1 cellular context compared by ENCODE assay signal in the genomic region with DNA sequence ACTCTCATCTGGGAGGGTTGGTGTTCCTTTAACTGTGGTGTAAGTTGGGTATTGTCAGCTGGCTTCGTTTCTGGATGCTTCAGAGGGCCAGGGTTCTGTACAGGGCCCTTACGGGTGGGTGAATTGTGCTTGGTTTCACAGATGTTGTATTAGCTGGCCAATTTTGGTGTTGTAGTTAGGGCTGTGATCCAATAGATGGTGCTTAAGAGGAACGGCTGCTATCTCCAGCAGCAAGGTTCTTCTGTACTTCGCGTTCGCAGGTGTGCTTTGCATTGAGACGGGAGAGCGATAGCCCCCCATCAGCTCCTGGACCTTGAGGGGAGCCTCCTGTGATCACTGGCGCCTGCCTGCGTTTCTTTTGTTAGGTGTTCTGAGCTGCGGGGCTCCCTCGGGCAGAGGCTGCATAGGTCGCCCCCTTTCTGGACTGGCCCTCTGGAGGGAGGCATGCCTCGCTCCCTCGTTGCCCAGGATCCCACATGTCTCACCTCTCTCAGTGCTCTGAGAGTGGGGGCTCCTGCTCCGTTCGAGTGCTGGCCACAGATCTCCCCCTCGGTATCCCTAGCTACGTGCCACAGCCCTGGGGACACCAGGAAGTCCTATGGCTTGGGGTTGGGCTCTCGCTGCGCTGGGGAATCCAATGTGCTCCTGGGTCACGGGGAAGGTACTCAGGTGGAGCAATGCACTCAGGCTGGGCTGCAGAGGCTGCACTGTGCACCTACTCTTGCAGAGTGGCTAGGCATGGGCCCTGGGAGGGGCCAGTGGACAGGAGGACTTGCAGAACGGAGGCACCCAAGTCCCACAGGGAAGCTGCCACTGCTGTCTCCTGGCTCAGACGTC.
TF ChIP-seq lines count a peak whose summit lies in the region.

No MANE protein-coding gene starts in this region.

TF ChIP-seq in HepG2, 621 proteins besides CTCF, POLR2A, EP300 and RAD21 (continued from another document and continues in another):
- TF ChIP-seq, protein P1, sequence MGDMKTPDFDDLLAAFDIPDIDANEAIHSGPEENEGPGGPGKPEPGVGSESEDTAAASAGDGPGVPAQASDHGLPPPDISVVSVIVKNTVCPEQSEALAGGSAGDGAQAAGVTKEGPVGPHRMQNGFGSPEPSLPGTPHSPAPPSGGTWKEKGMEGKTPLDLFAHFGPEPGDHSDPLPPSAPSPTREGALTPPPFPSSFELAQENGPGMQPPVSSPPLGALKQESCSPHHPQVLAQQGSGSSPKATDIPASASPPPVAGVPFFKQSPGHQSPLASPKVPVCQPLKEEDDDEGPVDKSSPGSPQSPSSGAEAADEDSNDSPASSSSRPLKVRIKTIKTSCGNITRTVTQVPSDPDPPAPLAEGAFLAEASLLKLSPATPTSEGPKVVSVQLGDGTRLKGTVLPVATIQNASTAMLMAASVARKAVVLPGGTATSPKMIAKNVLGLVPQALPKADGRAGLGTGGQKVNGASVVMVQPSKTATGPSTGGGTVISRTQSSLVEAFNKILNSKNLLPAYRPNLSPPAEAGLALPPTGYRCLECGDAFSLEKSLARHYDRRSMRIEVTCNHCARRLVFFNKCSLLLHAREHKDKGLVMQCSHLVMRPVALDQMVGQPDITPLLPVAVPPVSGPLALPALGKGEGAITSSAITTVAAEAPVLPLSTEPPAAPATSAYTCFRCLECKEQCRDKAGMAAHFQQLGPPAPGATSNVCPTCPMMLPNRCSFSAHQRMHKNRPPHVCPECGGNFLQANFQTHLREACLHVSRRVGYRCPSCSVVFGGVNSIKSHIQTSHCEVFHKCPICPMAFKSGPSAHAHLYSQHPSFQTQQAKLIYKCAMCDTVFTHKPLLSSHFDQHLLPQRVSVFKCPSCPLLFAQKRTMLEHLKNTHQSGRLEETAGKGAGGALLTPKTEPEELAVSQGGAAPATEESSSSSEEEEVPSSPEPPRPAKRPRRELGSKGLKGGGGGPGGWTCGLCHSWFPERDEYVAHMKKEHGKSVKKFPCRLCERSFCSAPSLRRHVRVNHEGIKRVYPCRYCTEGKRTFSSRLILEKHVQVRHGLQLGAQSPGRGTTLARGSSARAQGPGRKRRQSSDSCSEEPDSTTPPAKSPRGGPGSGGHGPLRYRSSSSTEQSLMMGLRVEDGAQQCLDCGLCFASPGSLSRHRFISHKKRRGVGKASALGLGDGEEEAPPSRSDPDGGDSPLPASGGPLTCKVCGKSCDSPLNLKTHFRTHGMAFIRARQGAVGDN (CRISPR knock-in tag; IDR thresholded peaks at IDR 0.05): peak; percentile 45; the same call in 1 of the 2 replicates
- TF ChIP-seq KDM6A (CRISPR knock-in tag; IDR thresholded peaks at IDR 0.05; ENCODE audit: low read depth) (no peak), JUND (CRISPR knock-in tag; IDR thresholded peaks at IDR 0.05) (no peak), ZNF547 (CRISPR knock-in tag; IDR thresholded peaks at IDR 0.05) (peak; percentile 52; the same call in 1 of the 2 replicates), ZNF768 (CRISPR knock-in tag; IDR thresholded peaks at IDR 0.05) (peak; percentile 35; the same call in 1 of the 2 replicates), KDM1A (CRISPR knock-in tag; IDR thresholded peaks at IDR 0.05) (no peak), ZFAT (CRISPR knock-in tag; conservative IDR thresholded peaks at IDR 0.05) (no peak), GRHL1 (CRISPR knock-in tag; conservative IDR thresholded peaks at IDR 0.05) (no peak), IRF2 (CRISPR knock-in tag; IDR thresholded peaks at IDR 0.05) (no peak), NR0B2 (CRISPR knock-in tag; IDR thresholded peaks at IDR 0.05) (0 out of 2 replicates have a peak, but pooled peaks have one; percentile 19), FUBP1 (CRISPR knock-in tag; IDR thresholded peaks at IDR 0.05; ENCODE audit: borderline replicate concordance) (no peak), GATAD2A (CRISPR knock-in tag; IDR thresholded peaks at IDR 0.05) (no peak), MTA1 (CRISPR knock-in tag; IDR thresholded peaks at IDR 0.05; ENCODE audit: borderline replicate concordance) (no peak), ATF1 (CRISPR knock-in tag; IDR thresholded peaks at IDR 0.05) (no peak), SSRP1 (CRISPR knock-in tag; IDR thresholded peaks at IDR 0.05) (no peak), UBTF (CRISPR knock-in tag; IDR thresholded peaks at IDR 0.05) (no peak), ARID4A (CRISPR knock-in tag; IDR thresholded peaks at IDR 0.05; ENCODE audit: borderline replicate concordance) (no peak), KLF11 (CRISPR knock-in tag; IDR thresholded peaks at IDR 0.05) (no peak), XBP1 (CRISPR knock-in tag; IDR thresholded peaks at IDR 0.05) (no peak), THAP8 (CRISPR knock-in tag; IDR thresholded peaks at IDR 0.05; ENCODE audit: borderline replicate concordance) (no peak), ZNF33B (CRISPR knock-in tag; IDR thresholded peaks at IDR 0.05) (peak; percentile 31; the same call in 1 of the 2 replicates), ZNF710 (CRISPR knock-in tag; IDR thresholded peaks at IDR 0.05; ENCODE audit: borderline replicate concordance) (no peak), GATAD1 (CRISPR knock-in tag; IDR thresholded peaks at IDR 0.05) (no peak), ZNF605 (CRISPR knock-in tag; IDR thresholded peaks at IDR 0.05) (no peak), ETV6 (CRISPR knock-in tag; conservative IDR thresholded peaks at IDR 0.05) (no peak), ZNF562 (CRISPR knock-in tag; IDR thresholded peaks at IDR 0.05; ENCODE audit: borderline replicate concordance) (no peak)
- TF ChIP-seq, protein P2, sequence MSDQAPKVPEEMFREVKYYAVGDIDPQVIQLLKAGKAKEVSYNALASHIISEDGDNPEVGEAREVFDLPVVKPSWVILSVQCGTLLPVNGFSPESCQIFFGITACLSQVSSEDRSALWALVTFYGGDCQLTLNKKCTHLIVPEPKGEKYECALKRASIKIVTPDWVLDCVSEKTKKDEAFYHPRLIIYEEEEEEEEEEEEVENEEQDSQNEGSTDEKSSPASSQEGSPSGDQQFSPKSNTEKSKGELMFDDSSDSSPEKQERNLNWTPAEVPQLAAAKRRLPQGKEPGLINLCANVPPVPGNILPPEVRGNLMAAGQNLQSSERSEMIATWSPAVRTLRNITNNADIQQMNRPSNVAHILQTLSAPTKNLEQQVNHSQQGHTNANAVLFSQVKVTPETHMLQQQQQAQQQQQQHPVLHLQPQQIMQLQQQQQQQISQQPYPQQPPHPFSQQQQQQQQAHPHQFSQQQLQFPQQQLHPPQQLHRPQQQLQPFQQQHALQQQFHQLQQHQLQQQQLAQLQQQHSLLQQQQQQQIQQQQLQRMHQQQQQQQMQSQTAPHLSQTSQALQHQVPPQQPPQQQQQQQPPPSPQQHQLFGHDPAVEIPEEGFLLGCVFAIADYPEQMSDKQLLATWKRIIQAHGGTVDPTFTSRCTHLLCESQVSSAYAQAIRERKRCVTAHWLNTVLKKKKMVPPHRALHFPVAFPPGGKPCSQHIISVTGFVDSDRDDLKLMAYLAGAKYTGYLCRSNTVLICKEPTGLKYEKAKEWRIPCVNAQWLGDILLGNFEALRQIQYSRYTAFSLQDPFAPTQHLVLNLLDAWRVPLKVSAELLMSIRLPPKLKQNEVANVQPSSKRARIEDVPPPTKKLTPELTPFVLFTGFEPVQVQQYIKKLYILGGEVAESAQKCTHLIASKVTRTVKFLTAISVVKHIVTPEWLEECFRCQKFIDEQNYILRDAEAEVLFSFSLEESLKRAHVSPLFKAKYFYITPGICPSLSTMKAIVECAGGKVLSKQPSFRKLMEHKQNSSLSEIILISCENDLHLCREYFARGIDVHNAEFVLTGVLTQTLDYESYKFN (CRISPR knock-in tag; conservative IDR thresholded peaks at IDR 0.05): no peak
- TF ChIP-seq, protein P3, sequence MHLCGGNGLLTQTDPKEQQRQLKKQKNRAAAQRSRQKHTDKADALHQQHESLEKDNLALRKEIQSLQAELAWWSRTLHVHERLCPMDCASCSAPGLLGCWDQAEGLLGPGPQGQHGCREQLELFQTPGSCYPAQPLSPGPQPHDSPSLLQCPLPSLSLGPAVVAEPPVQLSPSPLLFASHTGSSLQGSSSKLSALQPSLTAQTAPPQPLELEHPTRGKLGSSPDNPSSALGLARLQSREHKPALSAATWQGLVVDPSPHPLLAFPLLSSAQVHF (CRISPR knock-in tag; IDR thresholded peaks at IDR 0.05): no peak
